33 cellular contexts compared by ENCODE assay signal in genomic region chr15:87756072-87756471, GRCh38.
"Had no signal": no experiment of that assay in that cellular context is flagged by ENCODE, and none has a peak within 500 bp of the region (broad histone marks: within the 10 kb centered on the region; RNA-seq: fewer than 3 reads in every experiment).

No MANE protein-coding gene starts in this region.

- H3K9me3 ChIP-seq: adrenal gland, ascending aorta, body of pancreas, breast epithelium had no signal

- H3K4me3 ChIP-seq: adrenal gland, ascending aorta, body of pancreas, breast epithelium, cardiac muscle cell had no signal

- ATAC-seq: activated naive CD4-positive, alpha-beta T cell treated with anti-CD3 and anti-CD28 coated beads, Interleukin-2, amount 50 U/mL, for 72 hours; activated naive CD8-positive, alpha-beta T cell treated with anti-CD3 and anti-CD28 coated beads, Interleukin-2, amount 50 U/mL, for 24 hours; activated T-cell treated with anti-CD3 and anti-CD28 coated beads, Interleukin-2, amount 50 U/mL, for 4 hours; activated T-cell treated with anti-CD3 and anti-CD28 coated beads, Interleukin-2, amount 50 U/mL, for 72 hours; activated T-helper 17 cell treated with anti-CD3 and anti-CD28 coated beads, Interleukin-2, amount 50 U/mL, for 72 hours; body of pancreas had no signal

- H3K27me3 ChIP-seq: adrenal gland, ascending aorta, body of pancreas, brain microvascular endothelial cell, breast epithelium had no signal

- H3K4me1 ChIP-seq: breast epithelium had no signal

- H3K36me3 ChIP-seq: adrenal gland, ascending aorta, brain microvascular endothelial cell, breast epithelium, cardiac muscle cell had no signal

- DNase-seq: activated effector memory CD4-positive, alpha-beta T cell treated with anti-CD3 and anti-CD28 coated beads, Interleukin-2, amount 50 U/mL, for 16 hours; activated effector memory CD4-positive, alpha-beta T cell treated with Interleukin-2 at 50 U/mL for 16 hours; activated gamma-delta T cell; activated gamma-delta T cell treated with Interleukin-2 at 50 U/mL for 16 hours; activated naive CD4-positive, alpha-beta T cell; activated naive CD4-positive, alpha-beta T cell treated with anti-CD3 and anti-CD28 coated beads for 36 hours; activated naive CD4-positive, alpha-beta T cell treated with anti-CD3 and anti-CD28 coated beads, Interleukin-2, amount 10 ng/mL, durations not matched to agents 7 days and 5 days; activated naive CD4-positive, alpha-beta T cell treated with anti-CD3 and anti-CD28 coated beads, Interleukin-2, amount 50 U/mL, for 16 hours; activated naive CD4-positive, alpha-beta T cell treated with Interleukin-2 at 50 U/mL for 16 hours; activated naive CD8-positive, alpha-beta T cell treated with anti-CD3 and anti-CD28 coated beads for 36 hours; activated naive CD8-positive, alpha-beta T cell treated with anti-CD3 and anti-CD28 coated beads, Interleukin-2, amount 10 ng/mL, durations not matched to agents 7 days and 5 days; activated naive CD8-positive, alpha-beta T cell treated with anti-CD3 and anti-CD28 coated beads, Interleukin-2, amount 50 U/mL, for 24 hours; activated T-cell treated with anti-CD3 and anti-CD28 coated beads, Interleukin-2, amount 50 U/mL, for 24 hours; activated T-cell treated with anti-CD3 and anti-CD28 coated beads, Interleukin-2, amount 50 U/mL, for 4 hours; activated T-cell treated with anti-CD3 and anti-CD28 coated beads, Interleukin-2, amount 50 U/mL, for 48 hours; activated T-cell treated with anti-CD3 and anti-CD28 coated beads, Interleukin-2, amount 50 U/mL, for 72 hours; adrenal gland; amniotic stem cell; amygdala; anterior cingulate cortex; aorta; body of pancreas; brain microvascular endothelial cell; caudate nucleus; central memory CD4-positive, alpha-beta T cell; cerebellar nuclear complex had no signal

- H3K27ac ChIP-seq: adrenal gland, ascending aorta, body of pancreas, brain microvascular endothelial cell, breast epithelium, cardiac muscle cell had no signal

- FAIRE-seq: astrocyte, bronchial epithelial cell had no signal
